In the genomic region with DNA sequence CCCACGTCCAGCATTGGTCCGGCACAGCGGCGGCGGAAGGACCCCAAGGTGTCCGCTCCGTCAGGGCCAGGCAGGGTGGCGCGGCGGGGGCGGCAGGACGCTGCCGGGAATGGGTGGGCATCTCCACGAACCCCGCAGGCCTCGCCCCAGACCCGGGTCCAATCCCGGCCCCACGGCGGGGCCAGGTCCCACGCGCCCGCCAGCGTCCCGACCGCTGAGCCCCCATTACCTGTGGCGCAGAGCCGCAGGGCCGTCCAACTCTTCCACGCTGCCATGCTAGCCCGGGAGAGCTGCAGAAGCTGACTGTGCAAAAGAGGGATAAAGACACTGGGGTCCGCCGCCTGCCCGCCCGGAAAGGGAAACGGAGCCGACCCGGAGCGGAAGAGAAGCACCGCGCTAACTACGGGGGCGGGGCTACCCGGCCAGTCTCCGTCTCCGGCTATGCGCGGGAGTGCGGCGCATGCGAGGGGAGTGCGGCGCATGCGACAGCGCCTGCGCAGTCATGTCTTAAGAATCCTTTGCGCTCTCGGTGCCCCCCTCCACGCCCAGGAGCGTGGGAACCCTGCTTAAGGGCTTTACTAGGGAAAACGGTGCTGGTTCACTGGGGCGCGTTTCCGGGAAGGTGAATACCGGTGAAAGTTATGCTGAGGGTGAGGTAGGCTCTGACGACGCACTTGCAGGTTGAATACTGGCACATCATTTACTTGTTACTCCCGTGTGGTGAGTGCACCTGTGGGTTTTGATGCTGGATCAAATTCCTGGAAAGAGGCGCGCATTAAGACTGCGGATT, we compare ENCODE assay signal across 8 cellular contexts.
DNase-seq lines count a peak whose midpoint lies in the region; ATAC-seq and TF ChIP-seq lines count a peak whose summit lies in the region.

A gene with protein sequence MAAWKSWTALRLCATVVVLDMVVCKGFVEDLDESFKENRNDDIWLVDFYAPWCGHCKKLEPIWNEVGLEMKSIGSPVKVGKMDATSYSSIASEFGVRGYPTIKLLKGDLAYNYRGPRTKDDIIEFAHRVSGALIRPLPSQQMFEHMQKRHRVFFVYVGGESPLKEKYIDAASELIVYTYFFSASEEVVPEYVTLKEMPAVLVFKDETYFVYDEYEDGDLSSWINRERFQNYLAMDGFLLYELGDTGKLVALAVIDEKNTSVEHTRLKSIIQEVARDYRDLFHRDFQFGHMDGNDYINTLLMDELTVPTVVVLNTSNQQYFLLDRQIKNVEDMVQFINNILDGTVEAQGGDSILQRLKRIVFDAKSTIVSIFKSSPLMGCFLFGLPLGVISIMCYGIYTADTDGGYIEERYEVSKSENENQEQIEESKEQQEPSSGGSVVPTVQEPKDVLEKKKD (minus strand): TSS at position 402 of the 790 bp plus-strand sequence. CDS start 127 bp downstream, at position 275.

- peak within 1 kb of the TSS; percentile 90 for H3K4me3 ChIP-seq in choroid plexus epithelial cell (ENCODE audit: low read depth, low read length)

- TF ChIP-seq CTCF in choroid plexus epithelial cell (conservative IDR thresholded peaks at IDR 0.05; ENCODE audit: low read depth, low read length), result no peak

- peak; percentile 98 for ATAC-seq in HG03439 (IDR thresholded peaks at IDR 0.05; ENCODE audit: unreplicated experiment)

- peak; percentile 84 to 86 for DNase-seq in AML-193 (lab: John Stamatoyannopoulos, UW)
- peak; percentile 98 for DNase-seq in NCI-H510A treated with DMSO at 0.1 percent for 48 hours (lab: John Stamatoyannopoulos, UW)
- DNase-seq in activated CD4-positive, alpha-beta T cell treated with anti-CD3 and anti-CD28 coated beads for 24 hours (ENCODE audit: low read depth in 2 of 2), result peak; percentile 82 to 86
- DNase-seq in choroid plexus epithelial cell (ENCODE audit: low read depth), result peak; percentile 94
- DNase-seq in kidney glomerular epithelial cell (lab: John Stamatoyannopoulos, UW), result peak; percentile 89
- peak; percentile 76 to 86 for DNase-seq in stimulated activated CD4-positive, alpha-beta T cell treated with anti-CD3 and anti-CD28 coated beads, Interleukin-1b, Interleukin-23, amount 100 ng/mL, for 1 hour (ENCODE audit: low read depth in 2 of 2)

- peak; percentile 74 for TF ChIP-seq POLR2A in GM19193 (IDR thresholded peaks at IDR 0.05; ENCODE audit: extremely low read depth, insufficient read depth, insufficient read length)

Comparison
In these comparisons a context has a peak if more than half of its experiments do, and no peak if none do; other contexts are left out.
1. Peak in every context shown above with its lines: DNase-seq, ATAC-seq and H3K4me3 ChIP-seq.